Comparison of ENCODE assay signal across 14 cellular contexts in genomic region chr7:135260930-135261721, GRCh38. TPM values are rescaled to one million over a fixed set of nuclear protein-coding genes. Genes with fewer than 3 reads are reported as not detected.
DNase-seq lines count a peak whose midpoint lies in the region; ATAC-seq and TF ChIP-seq lines count a peak whose summit lies in the region.
"Had no signal": no experiment of that assay in that cellular context is flagged by ENCODE, and none has a peak within 500 bp of the region (broad histone marks: within the 10 kb centered on the region; RNA-seq: fewer than 3 reads in every experiment).

No MANE protein-coding gene starts in this region.

- CTCF ChIA-PET in HEK293 (lab: Yijun Ruan, JAX): interaction anchor here (0.7 to 3.7 kb wide), 3 partner anchors 14 to 273 kb away, joined by 3 to 22 read pairs (median 8); no protein-coding TSS in a partner anchor

- H3K27ac ChIP-seq in HEK293 (ENCODE audit: extremely low read depth, low read depth, low read length) (no peak overlapping the region), left ventricle myocardium inferior (replicated peaks) (peak overlapping the region; percentile 16)

- POLR2A ChIA-PET in HEK293 (lab: Yijun Ruan, JAX): no interaction called here

- H3K4me1 ChIP-seq in HEK293 (ENCODE audit: control insufficient read depth, insufficient read depth, low read length): peaks cover 7% of the 10 kb centered on the region
- H3K4me1 ChIP-seq in adipocyte (ENCODE audit: control insufficient read depth, insufficient read depth, low read length): no peaks in the 10 kb centered on the region
- H3K4me1 ChIP-seq in left ventricle myocardium inferior: peaks cover 8% of the 10 kb centered on the region

- no peak overlapping the region for H3K4me3 ChIP-seq in HEK293 (ENCODE audit: low read depth, low read length)
- H3K4me3 ChIP-seq in adipocyte (ENCODE audit: low read length): no peak overlapping the region
- no peak overlapping the region for H3K4me3 ChIP-seq in left ventricle myocardium inferior
- no peak overlapping the region for H3K4me3 ChIP-seq in H7 (ENCODE audit: insufficient read depth, low read depth, low read length)

- H3K9ac ChIP-seq in adipocyte (ENCODE audit: low read length): no peak overlapping the region

- intact Hi-C loops in left ventricle myocardium inferior (cut with micrococcal nuclease): no loop called here
- intact Hi-C loops in posterior cingulate gyrus (cut with DNase I): no loop called here

- H3K27me3 ChIP-seq in adipocyte (replicated peaks; ENCODE audit: control insufficient read depth, insufficient read depth, low read length) (no peaks in the 10 kb centered on the region), left ventricle myocardium inferior (ENCODE audit: low read depth) (peaks cover 5% of the 10 kb centered on the region), H7 (ENCODE audit: control insufficient read depth, insufficient read depth, low read length) (no peaks in the 10 kb centered on the region)

- DNase-seq in adipocyte (ENCODE audit: low read depth) (peak; percentile 7), left ventricle myocardium inferior (no peak), posterior cingulate gyrus (peak in 6 of 10 donors; percentile 28 to 88 (median 42)), H7 (no peak)
- DNase-seq in activated CD4-positive, alpha-beta T cell treated with anti-CD3 and anti-CD28 coated beads, Interleukin-2, amount 50 U/mL, for 48 hours: no peak
- DNase-seq in stimulated activated CD4-positive, alpha-beta T cell treated with anti-CD3 and anti-CD28 coated beads, Interleukin-2, amount 100 ng/mL, for 24 hours: no peak
- DNase-seq: activated naive CD8-positive, alpha-beta T cell treated with anti-CD3 and anti-CD28 coated beads, Interleukin-2, amount 50 U/mL, for 24 hours; effector memory CD8-positive, alpha-beta T cell; naive B cell; NCI-H1092 treated with DMSO at 0.1 percent for 48 hours had no signal

- ATAC-seq in HG03280 (IDR thresholded peaks at IDR 0.05; ENCODE audit: unreplicated experiment): no peak
- ATAC-seq: activated naive CD8-positive, alpha-beta T cell treated with anti-CD3 and anti-CD28 coated beads, Interleukin-2, amount 50 U/mL, for 24 hours; effector memory CD8-positive, alpha-beta T cell had no signal

- TF ChIP-seq CTCF in HEK293 (tag by site-specific recombination; IDR thresholded peaks at IDR 0.05) (no peak), left ventricle myocardium inferior (IDR thresholded peaks at IDR 0.05; ENCODE audit: borderline replicate concordance) (no peak)

- no peaks in the 10 kb centered on the region for H3K36me3 ChIP-seq in HEK293 (ENCODE audit: control insufficient read depth in 2 of 2, insufficient read depth in 1 of 2, low read length in 2 of 2)
- H3K36me3 ChIP-seq in adipocyte (ENCODE audit: control insufficient read depth, insufficient read depth, low read length, severe bottlenecking): no peaks in the 10 kb centered on the region
- no peaks in the 10 kb centered on the region for H3K36me3 ChIP-seq in left ventricle myocardium inferior
- no peaks in the 10 kb centered on the region for H3K36me3 ChIP-seq in H7 (replicated peaks; ENCODE audit: control insufficient read depth, insufficient read depth, low read length)

- H3K9me3 ChIP-seq in HEK293 (ENCODE audit: control insufficient read depth, insufficient read depth, low read depth, low read length): no peaks in the 10 kb centered on the region
- H3K9me3 ChIP-seq in adipocyte (ENCODE audit: control insufficient read depth, low read length): peaks cover 16% of the 10 kb centered on the region
- H3K9me3 ChIP-seq in left ventricle myocardium inferior (replicated peaks): peaks cover 13% of the 10 kb centered on the region

TF ChIP-seq in HEK293, 187 proteins besides CTCF, POLR2A, EP300 and RAD21:
- TF ChIP-seq GLI2 (tag by site-specific recombination; IDR thresholded peaks at IDR 0.05; ENCODE audit: borderline replicate concordance, low read depth) (no peak), ZNF449 (tag by site-specific recombination; IDR thresholded peaks at IDR 0.05) (peak; percentile 90), ZNF341 (tag by site-specific recombination; IDR thresholded peaks at IDR 0.05; ENCODE audit: low read depth) (peak; percentile 86), ZBTB6 (tag by site-specific recombination; IDR thresholded peaks at IDR 0.05) (peak; percentile 62; the same call in 1 of the 2 replicates), ZNF488 (tag by site-specific recombination; IDR thresholded peaks at IDR 0.05) (no peak), OSR2 (tag by site-specific recombination; IDR thresholded peaks at IDR 0.05) (0 out of 2 replicates have a peak, but pooled peaks have one; percentile 24), ZBTB17 (tag by site-specific recombination; IDR thresholded peaks at IDR 0.05) (0 out of 2 replicates have a peak, but pooled peaks have one; percentile 23), ZFHX2 (tag by site-specific recombination; conservative IDR thresholded peaks at IDR 0.05) (peak; percentile 66), ZNF549 (tag by site-specific recombination; IDR thresholded peaks at IDR 0.05) (0 out of 2 replicates have a peak, but pooled peaks have one; percentile 42), EGR2 (tag by site-specific recombination; IDR thresholded peaks at IDR 0.05; ENCODE audit: low read depth) (peak; percentile 42; the same call in 1 of the 2 replicates), IKZF3 (tag by site-specific recombination; IDR thresholded peaks at IDR 0.05) (0 out of 2 replicates have a peak, but pooled peaks have one; percentile 33)
TF ChIP-seq in HEK293: peak in this region for 9.

RNA-seq across cellular contexts. Expression of gene STRA8, which starts 27.5 kb away (rescaled TPM):
- not detected for total RNA-seq in left ventricle myocardium inferior
- total RNA-seq in H7 (2014; rRNA removed; shearing (Covaris generic)): not detected in 2 replicates
- total RNA-seq: activated CD8-positive, alpha-beta memory T cell treated with anti-CD3 and anti-CD28 coated beads for 36 hours; G401 had no signal

RNA-seq across cellular contexts. Expression of gene WDR91, which starts 49.8 kb away (rescaled TPM):
- total RNA-seq in left ventricle myocardium inferior: 5.4 TPM
- 9.1 and 17.4 TPM in 2 replicates for total RNA-seq in H7 (2014; rRNA removed; shearing (Covaris generic))

Comparison
In these comparisons a context has a peak if more than half of its experiments do, and no peak if none do; other contexts are left out.
1. DNase-seq: peak in adipocyte (single experiment) and posterior cingulate gyrus (6 of 10); none in left ventricle myocardium inferior (single experiment), activated CD4-positive, alpha-beta T cell treated with anti-CD3 and anti-CD28 coated beads, Interleukin-2, amount 50 U/mL, for 48 hours (0 of 2), stimulated activated CD4-positive, alpha-beta T cell treated with anti-CD3 and anti-CD28 coated beads, Interleukin-2, amount 100 ng/mL, for 24 hours (0 of 2) and H7 (single experiment).